8 cellular contexts compared by ENCODE assay signal in genomic region chr7:77327932-77328628, GRCh38.
A peak's percentile ranks its signal among the peaks of the same experiment; 100 is the strongest.
DNase-seq lines count a peak whose midpoint lies in the region; ATAC-seq lines count a peak whose summit lies in the region.

No MANE protein-coding gene starts in this region.

- no peaks in the 10 kb centered on the region for H3K27me3 Mint-ChIP-seq in naive thymus-derived CD4-positive, alpha-beta T cell

- POLR2A ChIA-PET in naive thymus-derived CD4-positive, alpha-beta T cell (lab: Charles Lee): interaction anchor here (0.6 to 2.4 kb wide), 4 partner anchors 23 to 1021 kb away, joined by 3 to 8 read pairs (median 4); partner anchors contain the start of gene FGL2

- H3K4me1 ChIP-seq in adipocyte (ENCODE audit: control insufficient read depth, insufficient read depth, low read length): peaks cover 56% of the 10 kb centered on the region
- H3K4me1 ChIP-seq in naive thymus-derived CD4-positive, alpha-beta T cell (ENCODE audit: control insufficient read depth in 2 of 2, insufficient read depth in 2 of 2, low read length in 2 of 2): peaks cover 18 to 34% of the 10 kb centered on the region in 2 donors

- H3K36me3 ChIP-seq in adipocyte (ENCODE audit: control insufficient read depth, insufficient read depth, low read length, severe bottlenecking): no peaks in the 10 kb centered on the region
- H3K36me3 ChIP-seq in naive thymus-derived CD4-positive, alpha-beta T cell (ENCODE audit: control insufficient read depth in 2 of 3, insufficient read depth in 3 of 3, low read length in 3 of 3): no peaks in the 10 kb centered on the region

- no peaks in the 10 kb centered on the region for H3K9me3 ChIP-seq in adipocyte (ENCODE audit: control insufficient read depth, low read length)
- H3K9me3 ChIP-seq in naive thymus-derived CD4-positive, alpha-beta T cell (ENCODE audit: control insufficient read depth in 2 of 3, low read length in 3 of 3): no peaks in the 10 kb centered on the region

- peaks cover 0 to 32% (median 8%) of the 10 kb centered on the region in 5 donors for H3K36me3 Mint-ChIP-seq in naive thymus-derived CD4-positive, alpha-beta T cell

- peak; percentile 63 for DNase-seq in COLO829 (ENCODE audit: low spot score)
- peak; percentile 42 for DNase-seq in NCI-H460 (ENCODE audit: extremely low read depth, low read depth)
- peak; percentile 27 for DNase-seq in adipocyte (ENCODE audit: low read depth)
- peak in 5 of 9 donors; percentile 5 to 25 (median 14) for DNase-seq in naive thymus-derived CD4-positive, alpha-beta T cell
- no peak for DNase-seq in mucosa of gallbladder (ENCODE audit: low spot score)
- no peak for DNase-seq in Ammon's horn (ENCODE audit: low spot score)

- no peak overlapping the region for H3K27ac ChIP-seq in naive thymus-derived CD4-positive, alpha-beta T cell (ENCODE audit: low read depth, low read length)

- H3K9me3 Mint-ChIP-seq in naive thymus-derived CD4-positive, alpha-beta T cell: no peaks in the 10 kb centered on the region

- peak overlapping the region; percentile 70 for H3K4me3 ChIP-seq in adipocyte (ENCODE audit: low read length)
- no peak overlapping the region for H3K4me3 ChIP-seq in naive thymus-derived CD4-positive, alpha-beta T cell (ENCODE audit: low read length)

- H3K4me1 Mint-ChIP-seq in naive thymus-derived CD4-positive, alpha-beta T cell: peaks cover 27 to 60% (median 39%) of the 10 kb centered on the region in 7 donors

- peak overlapping the region; percentile 81 for H3K9ac ChIP-seq in adipocyte (ENCODE audit: low read length)

- peak overlapping the region in 9 of 10 donors; percentile 10 to 58 (median 48) for H3K4me3 Mint-ChIP-seq in naive thymus-derived CD4-positive, alpha-beta T cell

- peak; percentile 27 for ATAC-seq in naive thymus-derived CD4-positive, alpha-beta T cell
- ATAC-seq in GM21526 (IDR thresholded peaks at IDR 0.05; ENCODE audit: low FRiP score, unreplicated experiment): no peak
- ATAC-seq in GM21723 (IDR thresholded peaks at IDR 0.05; ENCODE audit: unreplicated experiment): no peak

- CTCF ChIA-PET in naive thymus-derived CD4-positive, alpha-beta T cell (lab: Charles Lee): interaction anchor here (0.6 to 1.2 kb wide), 3 partner anchors 39 to 125 kb away, joined by 3 to 4 read pairs (median 3); no protein-coding TSS in a partner anchor

- peak overlapping the region in 7 of 9 donors; percentile 3 to 70 (median 53) for H3K27ac Mint-ChIP-seq in naive thymus-derived CD4-positive, alpha-beta T cell

- H3K27me3 ChIP-seq in adipocyte (replicated peaks; ENCODE audit: control insufficient read depth, insufficient read depth, low read length): no peaks in the 10 kb centered on the region
- H3K27me3 ChIP-seq in naive thymus-derived CD4-positive, alpha-beta T cell (ENCODE audit: control insufficient read depth in 2 of 2, insufficient read depth in 2 of 2, low read length in 2 of 2): no peaks in the 10 kb centered on the region

- intact Hi-C loops in naive thymus-derived CD4-positive, alpha-beta T cell (cut with micrococcal nuclease): loop anchor here in 1 of 2 donors (5.0 kb wide), 1 partner anchor 61 kb away; no protein-coding TSS in a partner anchor

Comparison
In these comparisons a context has a peak if more than half of its experiments do, and no peak if none do; other contexts are left out.
1. DNase-seq: peak in COLO829 (single experiment), NCI-H460 (single experiment), adipocyte (single experiment) and naive thymus-derived CD4-positive, alpha-beta T cell (5 of 9); none in mucosa of gallbladder (single experiment) and Ammon's horn (single experiment).